2 cellular contexts compared by ENCODE assay signal in genomic region chr1:205809942-205810345, GRCh38.
TF ChIP-seq lines count a peak whose summit lies in the region.

No MANE protein-coding gene starts in this region.

TF ChIP-seq in IMR-90, 13 proteins besides CTCF, POLR2A, EP300 and RAD21:
- no peak for TF ChIP-seq NFE2L2 (IDR thresholded peaks at IDR 0.05; ENCODE audit: low read depth, low read length)
- peak; percentile 49 for TF ChIP-seq MAFK (IDR thresholded peaks at IDR 0.05; ENCODE audit: low read depth, low read length)
- TF ChIP-seq USF2 (IDR thresholded peaks at IDR 0.05; ENCODE audit: low read depth, low read length), result no peak

TF ChIP-seq in H1, 55 proteins besides CTCF, POLR2A, EP300 and RAD21:
- TF ChIP-seq NANOG (IDR thresholded peaks at IDR 0.05; ENCODE audit: insufficient read depth, low read depth, low read length, poor library complexity, severe bottlenecking) (no peak), TAF1 (IDR thresholded peaks at IDR 0.05; ENCODE audit: low read depth, low read length) (no peak)
